8 cellular contexts compared by ENCODE assay signal in the genomic region with DNA sequence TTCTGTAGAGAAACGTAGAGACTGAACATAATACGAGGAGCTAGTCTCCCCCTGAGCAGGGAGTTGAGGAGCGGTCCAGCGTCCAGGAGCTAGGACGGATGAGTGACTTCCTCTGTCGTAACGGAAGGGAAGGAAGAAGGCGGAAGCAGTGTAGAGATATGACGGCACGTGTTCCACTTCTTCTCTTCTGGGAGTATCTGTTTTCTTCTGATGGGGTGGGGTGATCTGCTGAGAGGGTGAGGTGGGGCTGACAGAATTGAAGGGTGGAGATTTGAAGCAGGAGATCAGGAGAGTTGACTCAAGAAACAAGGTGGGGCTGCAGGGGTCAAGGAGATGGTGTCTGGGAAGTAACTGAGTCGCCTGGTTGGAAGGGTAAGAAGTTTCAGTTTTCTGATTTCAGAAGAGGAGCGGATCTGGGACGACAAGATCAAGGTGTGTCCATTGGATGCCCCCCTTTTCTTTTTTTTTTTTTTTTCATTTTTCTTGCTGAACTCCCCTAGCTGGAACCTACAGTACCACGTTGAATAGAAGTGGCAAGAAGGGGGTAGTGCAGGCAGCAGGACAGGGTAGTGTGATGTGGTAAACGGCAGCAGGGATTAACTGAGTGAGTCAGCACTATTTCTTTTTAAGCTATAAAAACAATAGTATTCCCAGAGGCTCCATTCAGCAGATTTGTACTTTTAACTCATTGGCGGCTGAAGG. TPM values are rescaled to one million over a fixed set of nuclear protein-coding genes. Genes with fewer than 3 reads are reported as not detected.
A peak's percentile ranks its signal among the peaks of the same experiment; 100 is the strongest.
DNase-seq lines count a peak whose midpoint lies in the region; ATAC-seq lines count a peak whose summit lies in the region.

No MANE protein-coding gene starts in this region.

- peaks cover 5% of the 10 kb centered on the region for H3K27me3 Mint-ChIP-seq in activated naive CD8-positive, alpha-beta T cell treated with anti-CD3 and anti-CD28 coated beads, Interleukin-2, amount 50 U/mL, for 24 hours

- H3K27ac Mint-ChIP-seq in activated naive CD8-positive, alpha-beta T cell treated with anti-CD3 and anti-CD28 coated beads, Interleukin-2, amount 50 U/mL, for 24 hours: peak overlapping the region; percentile 78

- peaks cover 12% of the 10 kb centered on the region for H3K4me1 Mint-ChIP-seq in activated naive CD8-positive, alpha-beta T cell treated with anti-CD3 and anti-CD28 coated beads, Interleukin-2, amount 50 U/mL, for 24 hours

- in situ Hi-C loops in ACHN (cut with HindIII; ENCODE audit: low pct_ligation_motif_present, low pct_unique_long_range_greater_than_20kb, low sequenced_read_pairs): no loop called here

- DNase-seq in ACHN (peak; percentile 35), HT-29 (ENCODE audit: low spot score) (peak; percentile 25), kidney tubule cell (ENCODE audit: low spot score) (peak; percentile 26), NCI-H345 (lab: John Stamatoyannopoulos, UW) (no peak), head of caudate nucleus (no peak)
- DNase-seq in activated naive CD8-positive, alpha-beta T cell treated with anti-CD3 and anti-CD28 coated beads, Interleukin-2, amount 50 U/mL, for 24 hours: no peak

- H3K4me3 Mint-ChIP-seq in activated naive CD8-positive, alpha-beta T cell treated with anti-CD3 and anti-CD28 coated beads, Interleukin-2, amount 50 U/mL, for 24 hours: peak overlapping the region; percentile 59

- intact Hi-C loops in head of caudate nucleus (cut with DNase I): loop anchor here (5.0 kb wide), 1 partner anchor 46 kb away; no protein-coding TSS in a partner anchor

- peaks cover 3% of the 10 kb centered on the region for H3K36me3 Mint-ChIP-seq in activated naive CD8-positive, alpha-beta T cell treated with anti-CD3 and anti-CD28 coated beads, Interleukin-2, amount 50 U/mL, for 24 hours (ENCODE audit: low read depth)

- peaks cover 5% of the 10 kb centered on the region for H3K9me3 Mint-ChIP-seq in activated naive CD8-positive, alpha-beta T cell treated with anti-CD3 and anti-CD28 coated beads, Interleukin-2, amount 50 U/mL, for 24 hours

- ATAC-seq in activated naive CD8-positive, alpha-beta T cell treated with anti-CD3 and anti-CD28 coated beads, Interleukin-2, amount 50 U/mL, for 24 hours: peak; percentile 45
- ATAC-seq in HG03108 (IDR thresholded peaks at IDR 0.05; ENCODE audit: unreplicated experiment): no peak
- ATAC-seq in GM19397 (IDR thresholded peaks at IDR 0.05; ENCODE audit: unreplicated experiment): no peak

RNA-seq across cellular contexts. Expression of gene SETD7, which starts 50.7 kb away (rescaled TPM):
- total RNA-seq in HT-29 (2014; rRNA removed; shearing (Covaris generic)): 30.5 and 30.8 TPM in 2 replicates

RNA-seq across cellular contexts. Expression of gene MGST2, which starts 58.9 kb away (rescaled TPM):
- 30.5 and 32.8 TPM in 2 replicates for total RNA-seq in HT-29 (2014; rRNA removed; shearing (Covaris generic))

Comparison
In these comparisons a context has a peak if more than half of its experiments do, and no peak if none do; other contexts are left out.
1. DNase-seq: peak in ACHN (single experiment), HT-29 (single experiment) and kidney tubule cell (single experiment); none in activated naive CD8-positive, alpha-beta T cell treated with anti-CD3 and anti-CD28 coated beads, Interleukin-2, amount 50 U/mL, for 24 hours (single experiment), NCI-H345 (single experiment) and head of caudate nucleus (0 of 42).